In the genomic region with DNA sequence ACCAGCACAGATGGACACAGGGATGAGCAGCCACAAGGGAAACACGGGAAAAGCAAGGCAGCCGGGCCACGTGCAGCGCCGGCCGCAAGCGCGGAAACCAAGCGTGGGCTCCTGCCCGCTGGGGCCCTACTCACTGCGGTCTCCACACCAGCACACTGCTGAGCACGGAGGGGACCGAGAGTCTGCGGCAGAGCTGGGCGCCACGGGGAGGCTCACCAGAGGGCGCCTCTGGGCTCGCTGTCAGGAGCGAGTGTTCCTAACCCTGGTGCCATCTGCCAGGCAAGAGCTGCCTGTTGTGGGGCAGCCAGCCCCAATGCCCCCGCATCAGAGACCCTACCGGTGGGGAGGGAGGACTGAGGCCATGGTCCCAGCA, we compare ENCODE assay signal across 8 cellular contexts. TPM values are rescaled to one million over a fixed set of nuclear protein-coding genes. Genes with fewer than 3 reads are reported as not detected.
DNase-seq lines count a peak whose midpoint lies in the region; ATAC-seq and TF ChIP-seq lines count a peak whose summit lies in the region.

No MANE protein-coding gene starts in this region.

- peaks cover 40% of the 10 kb centered on the region for H3K4me1 ChIP-seq in prostate gland (replicated peaks)

- no peaks in the 10 kb centered on the region for H3K9me3 ChIP-seq in prostate gland

- TF ChIP-seq POLR2A in prostate gland (IDR thresholded peaks at IDR 0.05): no peak

- H3K27ac ChIP-seq in prostate gland: peak overlapping the region; percentile 78 to 82

- ATAC-seq in HG02588 (IDR thresholded peaks at IDR 0.05; ENCODE audit: unreplicated experiment): peak; percentile 36

- TF ChIP-seq CTCF in GM06990 (IDR thresholded peaks at IDR 0.05; ENCODE audit: insufficient read depth, low read length, poor library complexity, severe bottlenecking) (peak; percentile 85), prostate gland (IDR thresholded peaks at IDR 0.05) (peak; percentile 16 to 72 (median 32))

- peak; percentile 84 for DNase-seq in GM06990 (ENCODE audit: extremely low read depth, insufficient read length)
- DNase-seq in activated gamma-delta T cell (lab: John Stamatoyannopoulos, UW): peak; percentile 58
- DNase-seq in globus pallidus (ENCODE audit: low spot score): peak; percentile 71
- DNase-seq in prostate gland (ENCODE audit: low spot score): no peak
- DNase-seq in ureter (ENCODE audit: low spot score): peak; percentile 77
- DNase-seq in NCI-H526 treated with DMSO at 0.1 percent for 48 hours (lab: John Stamatoyannopoulos, UW): no peak

- WGBS in prostate gland: 72% methylated on average over 14 of the region's 21 CpGs

- H3K36me3 ChIP-seq in GM06990 (ENCODE audit: control insufficient read depth, insufficient read depth, low read length): peaks cover 17% of the 10 kb centered on the region
- H3K36me3 ChIP-seq in prostate gland: no peaks in the 10 kb centered on the region

- peak overlapping the region; percentile 58 for H3K4me3 ChIP-seq in GM06990 (replicated peaks; ENCODE audit: low read depth, low read length)
- no peak overlapping the region for H3K4me3 ChIP-seq in prostate gland

- H3K27me3 ChIP-seq in GM06990 (replicated peaks; ENCODE audit: control insufficient read depth, insufficient read depth, low read length): no peaks in the 10 kb centered on the region
- H3K27me3 ChIP-seq in prostate gland (replicated peaks; ENCODE audit: insufficient read depth): no peaks in the 10 kb centered on the region

- intact Hi-C loops in prostate gland (cut with DNase I): no loop called here

TF ChIP-seq in PFSK-1, 5 proteins besides CTCF, POLR2A, EP300 and RAD21:
- TF ChIP-seq FOXP2 (optimal IDR thresholded peaks at IDR 0.05; ENCODE audit: borderline replicate concordance, extremely low read depth, extremely low read length, insufficient read depth) (peak; percentile 45), SIN3A (IDR thresholded peaks at IDR 0.05; ENCODE audit: borderline replicate concordance, insufficient read depth, low read length) (no peak), POLR2AphosphoS5 (IDR thresholded peaks at IDR 0.05; ENCODE audit: low read depth, low read length) (no peak)
- TF ChIP-seq, protein P1, sequence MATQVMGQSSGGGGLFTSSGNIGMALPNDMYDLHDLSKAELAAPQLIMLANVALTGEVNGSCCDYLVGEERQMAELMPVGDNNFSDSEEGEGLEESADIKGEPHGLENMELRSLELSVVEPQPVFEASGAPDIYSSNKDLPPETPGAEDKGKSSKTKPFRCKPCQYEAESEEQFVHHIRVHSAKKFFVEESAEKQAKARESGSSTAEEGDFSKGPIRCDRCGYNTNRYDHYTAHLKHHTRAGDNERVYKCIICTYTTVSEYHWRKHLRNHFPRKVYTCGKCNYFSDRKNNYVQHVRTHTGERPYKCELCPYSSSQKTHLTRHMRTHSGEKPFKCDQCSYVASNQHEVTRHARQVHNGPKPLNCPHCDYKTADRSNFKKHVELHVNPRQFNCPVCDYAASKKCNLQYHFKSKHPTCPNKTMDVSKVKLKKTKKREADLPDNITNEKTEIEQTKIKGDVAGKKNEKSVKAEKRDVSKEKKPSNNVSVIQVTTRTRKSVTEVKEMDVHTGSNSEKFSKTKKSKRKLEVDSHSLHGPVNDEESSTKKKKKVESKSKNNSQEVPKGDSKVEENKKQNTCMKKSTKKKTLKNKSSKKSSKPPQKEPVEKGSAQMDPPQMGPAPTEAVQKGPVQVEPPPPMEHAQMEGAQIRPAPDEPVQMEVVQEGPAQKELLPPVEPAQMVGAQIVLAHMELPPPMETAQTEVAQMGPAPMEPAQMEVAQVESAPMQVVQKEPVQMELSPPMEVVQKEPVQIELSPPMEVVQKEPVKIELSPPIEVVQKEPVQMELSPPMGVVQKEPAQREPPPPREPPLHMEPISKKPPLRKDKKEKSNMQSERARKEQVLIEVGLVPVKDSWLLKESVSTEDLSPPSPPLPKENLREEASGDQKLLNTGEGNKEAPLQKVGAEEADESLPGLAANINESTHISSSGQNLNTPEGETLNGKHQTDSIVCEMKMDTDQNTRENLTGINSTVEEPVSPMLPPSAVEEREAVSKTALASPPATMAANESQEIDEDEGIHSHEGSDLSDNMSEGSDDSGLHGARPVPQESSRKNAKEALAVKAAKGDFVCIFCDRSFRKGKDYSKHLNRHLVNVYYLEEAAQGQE (IDR thresholded peaks at IDR 0.05; ENCODE audit: insufficient read depth in 1 of 2, low read depth in 2 of 2, low read length in 2 of 2): no peak

RNA-seq across cellular contexts. Expression of a gene that starts 26.5 kb away (rescaled TPM):
- 40.2 TPM for polyA plus RNA-seq in PFSK-1 (2012; ENCODE audit: insufficient read length, low read depth)
- total RNA-seq in prostate gland: 10 to 100 TPM; 12.5 to 18.2 TPM
- total RNA-seq in ureter: 30.6 TPM

RNA-seq across cellular contexts. Expression of a gene that starts 30.5 kb away (rescaled TPM):
- 214 TPM for polyA plus RNA-seq in PFSK-1 (2012; ENCODE audit: insufficient read length, low read depth)
- total RNA-seq in prostate gland (10 to 100 TPM; 35.4 to 54.7 TPM), ureter (78.5 TPM)

RNA-seq across cellular contexts. Expression of a gene that starts 31.2 kb away (rescaled TPM):
- polyA plus RNA-seq in PFSK-1 (2012; ENCODE audit: insufficient read length, low read depth): 42.2 TPM
- total RNA-seq in prostate gland (100 to 1,000 TPM in 1 of 2 donors, 10 to 100 TPM in 1; 47.9 to 107 TPM), ureter (66.8 TPM)

RNA-seq across cellular contexts. Expression of a gene that starts 32.6 kb away (rescaled TPM):
- polyA plus RNA-seq in PFSK-1 (2012; ENCODE audit: insufficient read length, low read depth): 51.4 TPM
- 10 to 100 TPM; 13.0 to 18.1 TPM for total RNA-seq in prostate gland
- 23.0 TPM for total RNA-seq in ureter

Comparison
In these comparisons a context has a peak if more than half of its experiments do, and no peak if none do; other contexts are left out.
1. DNase-seq: peak in GM06990 (single experiment), activated gamma-delta T cell (single experiment), globus pallidus (single experiment) and ureter (single experiment); none in prostate gland (single experiment) and NCI-H526 treated with DMSO at 0.1 percent for 48 hours (single experiment).